Comparison of ENCODE assay signal across 8 cellular contexts in genomic region chr9:121121582-121122087, GRCh38. TPM values are rescaled to one million over a fixed set of nuclear protein-coding genes. Genes with fewer than 3 reads are reported as not detected.
DNase-seq lines count a peak whose midpoint lies in the region; ATAC-seq and TF ChIP-seq lines count a peak whose summit lies in the region.

No MANE protein-coding gene starts in this region.

- H3K4me1 ChIP-seq in lower lobe of right lung = peaks cover 22% of the 10 kb centered on the region

- CTCF ChIA-PET in activated CD4-positive, alpha-beta memory T cell treated with anti-CD3 and anti-CD28 coated beads for 36 hours (lab: Charles Lee) = interaction anchor here (0.7 to 2.7 kb wide), 12 partner anchors 10 to 365 kb away, joined by 3 to 12 read pairs (median 5); partner anchors contain the start of genes CNTRL and RAB14

- H3K27ac Mint-ChIP-seq in activated CD4-positive, alpha-beta memory T cell treated with anti-CD3 and anti-CD28 coated beads for 36 hours = peak overlapping the region; percentile 89

- no peaks in the 10 kb centered on the region for H3K27me3 Mint-ChIP-seq in activated CD4-positive, alpha-beta memory T cell treated with anti-CD3 and anti-CD28 coated beads for 36 hours

- H3K4me1 Mint-ChIP-seq in activated CD4-positive, alpha-beta memory T cell treated with anti-CD3 and anti-CD28 coated beads for 36 hours (ENCODE audit: low read depth) = peaks cover 48% of the 10 kb centered on the region

- H3K36me3 ChIP-seq in lower lobe of right lung = peaks cover 11% of the 10 kb centered on the region

- H3K9me3 Mint-ChIP-seq in activated CD4-positive, alpha-beta memory T cell treated with anti-CD3 and anti-CD28 coated beads for 36 hours = no peaks in the 10 kb centered on the region

- no peaks in the 10 kb centered on the region for H3K9me3 ChIP-seq in lower lobe of right lung

- DNase-seq in AG09319 (ENCODE audit: extremely low read depth, low read depth) (peak; percentile 80), NCI-H774 (lab: John Stamatoyannopoulos, UW) (peak; percentile 96), ecto neural progenitor cell (ENCODE audit: low spot score) (peak; percentile 95), lower lobe of right lung (peak; percentile 99)
- peak; percentile 99 for DNase-seq in activated CD4-positive, alpha-beta memory T cell treated with anti-CD3 and anti-CD28 coated beads for 36 hours
- peak; percentile 83 to 86 (median 83) for DNase-seq in stimulated activated CD4-positive, alpha-beta T cell treated with anti-CD3 and anti-CD28 coated beads, TNF-alpha, amount 100 ng/mL, for 1 hour (ENCODE audit: low read depth in 3 of 3, low spot score in 1 of 3)

- peak overlapping the region; percentile 54 for H3K4me3 ChIP-seq in lower lobe of right lung

- H3K4me3 Mint-ChIP-seq in activated CD4-positive, alpha-beta memory T cell treated with anti-CD3 and anti-CD28 coated beads for 36 hours = peak overlapping the region; percentile 77

- TF ChIP-seq CTCF in AG09319 (IDR thresholded peaks at IDR 0.05; ENCODE audit: low read depth, low read length) (peak; percentile 14), lower lobe of right lung (IDR thresholded peaks at IDR 0.05) (peak; percentile 50)

- peaks cover 29% of the 10 kb centered on the region for H3K36me3 Mint-ChIP-seq in activated CD4-positive, alpha-beta memory T cell treated with anti-CD3 and anti-CD28 coated beads for 36 hours

- peak overlapping the region; percentile 60 for H3K27ac ChIP-seq in lower lobe of right lung

- ATAC-seq in GM18909 (IDR thresholded peaks at IDR 0.05; ENCODE audit: poor library complexity, unreplicated experiment) (peak; percentile 98), HG03159 (IDR thresholded peaks at IDR 0.05; ENCODE audit: unreplicated experiment) (peak; percentile 99), lower lobe of right lung (peak; percentile 100)

- no peaks in the 10 kb centered on the region for H3K27me3 ChIP-seq in lower lobe of right lung (ENCODE audit: low read depth)

- POLR2A ChIA-PET in activated CD4-positive, alpha-beta memory T cell treated with anti-CD3 and anti-CD28 coated beads for 36 hours (lab: Charles Lee) = interaction anchor here (0.6 to 1.4 kb wide), 6 partner anchors 11 to 328 kb away, joined by 3 to 5 read pairs (median 3); no protein-coding TSS in a partner anchor

- intact Hi-C loops in activated CD4-positive, alpha-beta memory T cell treated with anti-CD3 and anti-CD28 coated beads for 36 hours (cut with micrococcal nuclease) = loop anchor here (1.0 to 5.0 kb wide), 7 partner anchors 35 to 278 kb away; partner anchors contain the start of genes CNTRL, RAB14 and STOM
- intact Hi-C loops in lower lobe of right lung (cut with DNase I) = no loop called here

RNA-seq across cellular contexts. Expression of gene CNTRL, which starts 46.9 kb away (rescaled TPM):
- total RNA-seq in activated CD4-positive, alpha-beta memory T cell treated with anti-CD3 and anti-CD28 coated beads for 36 hours = 10 to 100 TPM; 60.0 to 65.1 TPM
- total RNA-seq in lower lobe of right lung = 26.3 TPM

Comparison
In these comparisons a context has a peak if more than half of its experiments do, and no peak if none do; other contexts are left out.
1. Peak in every context shown above with its lines: DNase-seq, ATAC-seq, H3K4me3 ChIP-seq and H3K27ac ChIP-seq.